1 cellular context compared by ENCODE assay signal in the genomic region with DNA sequence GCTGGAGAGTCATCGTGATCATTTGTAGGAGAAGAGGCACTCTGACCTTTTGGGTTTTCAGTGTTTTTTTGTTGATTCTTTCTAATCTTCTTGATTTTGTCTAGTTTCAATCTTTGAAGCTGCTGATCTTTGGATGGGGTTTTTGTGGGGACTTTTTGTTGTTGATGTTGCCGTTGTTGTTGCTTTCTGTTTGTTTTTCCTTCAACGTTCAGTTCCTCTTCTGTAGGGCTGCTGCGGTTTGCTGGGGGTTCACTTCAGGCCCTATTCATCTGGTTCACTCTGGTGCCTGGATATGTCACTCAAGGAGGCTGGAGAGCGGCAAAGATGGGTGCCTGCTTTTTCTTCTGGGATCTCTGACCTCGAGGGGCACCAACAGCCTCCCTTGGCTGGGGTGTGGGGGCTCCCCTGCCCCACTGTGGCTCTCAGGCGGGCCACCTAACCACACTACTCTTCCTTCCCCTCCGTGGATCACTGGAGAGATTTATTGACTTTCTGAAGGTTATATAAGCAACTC.
TF ChIP-seq lines count a peak whose summit lies in the region.

No MANE protein-coding gene starts in this region.

TF ChIP-seq in GM12878, 131 proteins besides CTCF, POLR2A, EP300 and RAD21 (continued from another document):
- peak; percentile 84 for TF ChIP-seq FOXM1 (IDR thresholded peaks at IDR 0.05; ENCODE audit: low read depth, low read length)
- 0 out of 2 replicates have a peak, but pooled peaks have one; percentile 12 for TF ChIP-seq TAF1 (IDR thresholded peaks at IDR 0.05; ENCODE audit: borderline replicate concordance, low read depth, low read length)
- TF ChIP-seq CBX5 (IDR thresholded peaks at IDR 0.05; ENCODE audit: low read depth): peak; percentile 90; the same call in 1 of the 2 replicates
- TF ChIP-seq CBX3 (IDR thresholded peaks at IDR 0.05; ENCODE audit: borderline replicate concordance, low read depth): no peak
- peak; percentile 50; the same call in 1 of the 2 replicates for TF ChIP-seq ZNF207 (IDR thresholded peaks at IDR 0.05; ENCODE audit: borderline replicate concordance)
- TF ChIP-seq CREM (IDR thresholded peaks at IDR 0.05; ENCODE audit: low read depth): peak; percentile 73
- TF ChIP-seq, protein P1, sequence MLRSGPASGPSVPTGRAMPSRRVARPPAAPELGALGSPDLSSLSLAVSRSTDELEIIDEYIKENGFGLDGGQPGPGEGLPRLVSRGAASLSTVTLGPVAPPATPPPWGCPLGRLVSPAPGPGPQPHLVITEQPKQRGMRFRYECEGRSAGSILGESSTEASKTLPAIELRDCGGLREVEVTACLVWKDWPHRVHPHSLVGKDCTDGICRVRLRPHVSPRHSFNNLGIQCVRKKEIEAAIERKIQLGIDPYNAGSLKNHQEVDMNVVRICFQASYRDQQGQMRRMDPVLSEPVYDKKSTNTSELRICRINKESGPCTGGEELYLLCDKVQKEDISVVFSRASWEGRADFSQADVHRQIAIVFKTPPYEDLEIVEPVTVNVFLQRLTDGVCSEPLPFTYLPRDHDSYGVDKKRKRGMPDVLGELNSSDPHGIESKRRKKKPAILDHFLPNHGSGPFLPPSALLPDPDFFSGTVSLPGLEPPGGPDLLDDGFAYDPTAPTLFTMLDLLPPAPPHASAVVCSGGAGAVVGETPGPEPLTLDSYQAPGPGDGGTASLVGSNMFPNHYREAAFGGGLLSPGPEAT (IDR thresholded peaks at IDR 0.05; ENCODE audit: low read depth): peak; percentile 97
- TF ChIP-seq, protein P2, sequence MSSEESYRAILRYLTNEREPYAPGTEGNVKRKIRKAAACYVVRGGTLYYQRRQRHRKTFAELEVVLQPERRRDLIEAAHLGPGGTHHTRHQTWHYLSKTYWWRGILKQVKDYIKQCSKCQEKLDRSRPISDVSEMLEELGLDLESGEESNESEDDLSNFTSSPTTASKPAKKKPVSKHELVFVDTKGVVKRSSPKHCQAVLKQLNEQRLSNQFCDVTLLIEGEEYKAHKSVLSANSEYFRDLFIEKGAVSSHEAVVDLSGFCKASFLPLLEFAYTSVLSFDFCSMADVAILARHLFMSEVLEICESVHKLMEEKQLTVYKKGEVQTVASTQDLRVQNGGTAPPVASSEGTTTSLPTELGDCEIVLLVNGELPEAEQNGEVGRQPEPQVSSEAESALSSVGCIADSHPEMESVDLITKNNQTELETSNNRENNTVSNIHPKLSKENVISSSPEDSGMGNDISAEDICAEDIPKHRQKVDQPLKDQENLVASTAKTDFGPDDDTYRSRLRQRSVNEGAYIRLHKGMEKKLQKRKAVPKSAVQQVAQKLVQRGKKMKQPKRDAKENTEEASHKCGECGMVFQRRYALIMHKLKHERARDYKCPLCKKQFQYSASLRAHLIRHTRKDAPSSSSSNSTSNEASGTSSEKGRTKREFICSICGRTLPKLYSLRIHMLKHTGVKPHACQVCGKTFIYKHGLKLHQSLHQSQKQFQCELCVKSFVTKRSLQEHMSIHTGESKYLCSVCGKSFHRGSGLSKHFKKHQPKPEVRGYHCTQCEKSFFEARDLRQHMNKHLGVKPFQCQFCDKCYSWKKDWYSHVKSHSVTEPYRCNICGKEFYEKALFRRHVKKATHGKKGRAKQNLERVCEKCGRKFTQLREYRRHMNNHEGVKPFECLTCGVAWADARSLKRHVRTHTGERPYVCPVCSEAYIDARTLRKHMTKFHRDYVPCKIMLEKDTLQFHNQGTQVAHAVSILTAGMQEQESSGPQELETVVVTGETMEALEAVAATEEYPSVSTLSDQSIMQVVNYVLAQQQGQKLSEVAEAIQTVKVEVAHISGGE (CRISPR knock-in tag; IDR thresholded peaks at IDR 0.05): no peak
- peak; percentile 54; the same call in 1 of the 2 replicates for TF ChIP-seq CREB1 (IDR thresholded peaks at IDR 0.05; ENCODE audit: low read depth)
- TF ChIP-seq HDGF (IDR thresholded peaks at IDR 0.05): peak; percentile 33; the same call in 1 of the 2 replicates
- TF ChIP-seq BCL11A (IDR thresholded peaks at IDR 0.05; ENCODE audit: low read depth, low read length): peak; percentile 55
- TF ChIP-seq RELA (IDR thresholded peaks at IDR 0.05; ENCODE audit: borderline replicate concordance, partially characterized antibody): peak; percentile 96
- no peak for TF ChIP-seq CHD1 (IDR thresholded peaks at IDR 0.05; ENCODE audit: low read depth, low read length)
- TF ChIP-seq MYB (IDR thresholded peaks at IDR 0.05; ENCODE audit: borderline replicate concordance, low read depth, low read length): peak; percentile 77; the same call in 1 of the 2 replicates
- peak; percentile 83 for TF ChIP-seq DPF2 (IDR thresholded peaks at IDR 0.05)
TF ChIP-seq in GM12878: peak in this region for 49.
